ENCODE assay signal across 29 cellular contexts in the genomic region with DNA sequence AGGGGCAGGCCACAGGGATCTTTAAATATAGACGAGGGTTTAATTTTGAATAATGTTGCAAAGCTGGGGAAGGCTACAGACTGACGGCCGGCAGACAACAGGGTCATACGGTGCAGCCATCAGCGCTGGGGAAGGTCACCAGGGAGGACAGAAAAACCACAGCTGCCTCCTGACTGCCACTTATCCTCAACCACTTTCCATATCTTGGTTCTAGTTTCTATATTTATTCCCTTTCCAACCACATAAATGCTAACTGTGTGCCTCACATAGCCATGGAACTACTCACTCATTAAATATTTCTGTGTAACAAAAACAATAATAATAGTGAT.
A peak's percentile ranks its signal among the peaks of the same experiment; 100 is the strongest.
DNase-seq lines count a peak whose midpoint lies in the region; ATAC-seq and TF ChIP-seq lines count a peak whose summit lies in the region.
"Had no signal": no experiment of that assay in that cellular context is flagged by ENCODE, and none has a peak within 500 bp of the region (broad histone marks: within the 10 kb centered on the region; RNA-seq: fewer than 3 reads in every experiment).

No MANE protein-coding gene starts in this region.

- H3K27ac Mint-ChIP-seq in CD14-positive monocyte = peak overlapping the region; percentile 57 to 92 (median 77)
- peak overlapping the region; percentile 20 for H3K27ac Mint-ChIP-seq in dendritic cell treated with granulocyte-macrophage colony-stimulating factor and Interleukin-4, amounts not matched to agents 40 ng/mL and 50 ng/mL, for 4 days
- H3K27ac Mint-ChIP-seq: activated naive CD8-positive, alpha-beta T cell treated with anti-CD3 and anti-CD28 coated beads, Interleukin-2, amount 10 ng/mL, durations not matched to agents 7 days and 5 days; activated T-cell treated with anti-CD3 and anti-CD28 coated beads, Interleukin-2, amount 50 U/mL, for 24 hours; H9; T-cell had no signal

- no peak for TF ChIP-seq EP300 in esophagus muscularis mucosa (IDR thresholded peaks at IDR 0.05)

- H3K4me1 ChIP-seq in esophagus muscularis mucosa = peaks cover 0 to 3% (median 0%) of the 10 kb centered on the region in 4 donors
- H3K4me1 ChIP-seq: ascending aorta, prostate gland, sigmoid colon, SJSA1, tibial nerve had no signal

- no peak for TF ChIP-seq CTCF in CD14-positive monocyte (IDR thresholded peaks at IDR 0.05)
- no peak for TF ChIP-seq CTCF in esophagus muscularis mucosa (IDR thresholded peaks at IDR 0.05)
- no peak for TF ChIP-seq CTCF in WERI-Rb-1 (IDR thresholded peaks at IDR 0.05; ENCODE audit: low read depth, low read length)

- peak overlapping the region; percentile 16 to 21 for H3K4me3 Mint-ChIP-seq in CD14-positive monocyte
- no peak overlapping the region for H3K4me3 Mint-ChIP-seq in dendritic cell treated with granulocyte-macrophage colony-stimulating factor and Interleukin-4, amounts not matched to agents 40 ng/mL and 50 ng/mL, for 4 days
- H3K4me3 Mint-ChIP-seq: activated naive CD8-positive, alpha-beta T cell treated with anti-CD3 and anti-CD28 coated beads, Interleukin-2, amount 10 ng/mL, durations not matched to agents 7 days and 5 days; activated T-cell treated with anti-CD3 and anti-CD28 coated beads, Interleukin-2, amount 50 U/mL, for 24 hours; H9; naive B cell; T-cell had no signal

- WGBS in esophagus muscularis mucosa = 71% methylated on average over 5 of the region's 5 CpGs

- no peak for ATAC-seq in left lobe of liver
- ATAC-seq: HepG2, T-cell had no signal

- H3K27me3 ChIP-seq in esophagus muscularis mucosa = no peaks in the 10 kb centered on the region
- no peaks in the 10 kb centered on the region for H3K27me3 ChIP-seq in WERI-Rb-1 (ENCODE audit: insufficient read depth, low read depth, severe bottlenecking)
- H3K27me3 ChIP-seq: ascending aorta, BE2C, cardiac muscle cell, sigmoid colon, SJSA1, tibial nerve had no signal

- peaks cover 2 to 7% of the 10 kb centered on the region in 2 donors for H3K36me3 Mint-ChIP-seq in CD14-positive monocyte
- H3K36me3 Mint-ChIP-seq in dendritic cell treated with granulocyte-macrophage colony-stimulating factor and Interleukin-4, amounts not matched to agents 40 ng/mL and 50 ng/mL, for 4 days (ENCODE audit: low read depth) = no peaks in the 10 kb centered on the region
- H3K36me3 Mint-ChIP-seq: activated naive CD8-positive, alpha-beta T cell treated with anti-CD3 and anti-CD28 coated beads, Interleukin-2, amount 10 ng/mL, durations not matched to agents 7 days and 5 days had no signal

- H3K4me3 ChIP-seq in esophagus muscularis mucosa = no peak overlapping the region
- no peak overlapping the region for H3K4me3 ChIP-seq in WERI-Rb-1 (ENCODE audit: low read depth, low read length)
- H3K4me3 ChIP-seq: ascending aorta, cardiac muscle cell, coronary artery, PC-9, prostate gland, sigmoid colon, SJSA1, tibial nerve had no signal

- H3K27me3 Mint-ChIP-seq in CD14-positive monocyte (ENCODE audit: low read depth in 3 of 3) = peaks cover 0 to 3% (median 2%) of the 10 kb centered on the region in 3 donors
- peaks cover 3% of the 10 kb centered on the region for H3K27me3 Mint-ChIP-seq in dendritic cell treated with granulocyte-macrophage colony-stimulating factor and Interleukin-4, amounts not matched to agents 40 ng/mL and 50 ng/mL, for 4 days
- H3K27me3 Mint-ChIP-seq: activated naive CD8-positive, alpha-beta T cell treated with anti-CD3 and anti-CD28 coated beads, Interleukin-2, amount 10 ng/mL, durations not matched to agents 7 days and 5 days; activated T-cell treated with anti-CD3 and anti-CD28 coated beads, Interleukin-2, amount 50 U/mL, for 24 hours; T-cell had no signal

- H3K36me3 ChIP-seq in esophagus muscularis mucosa = peaks cover 0 to 3% (median 0%) of the 10 kb centered on the region in 4 donors
- H3K36me3 ChIP-seq in WERI-Rb-1 = no peaks in the 10 kb centered on the region
- H3K36me3 ChIP-seq: ascending aorta, BE2C, cardiac muscle cell, prostate gland, sigmoid colon, SJSA1 had no signal

- intact Hi-C loops in CD14-positive monocyte (cut with micrococcal nuclease) (loop anchor here in 1 of 2 donors (5.0 kb wide), 1 partner anchor 362 kb away; no protein-coding TSS in a partner anchor), esophagus muscularis mucosa (cut with DNase I) (no loop called here)
- intact Hi-C loops in dendritic cell treated with granulocyte-macrophage colony-stimulating factor and Interleukin-4, amounts not matched to agents 40 ng/mL and 50 ng/mL, for 4 days (cut with micrococcal nuclease) = no loop called here

- DNase-seq in CD14-positive monocyte (ENCODE audit: low spot score) (no peak), NOMO-1 (lab: John Stamatoyannopoulos, UW; ENCODE audit: unreplicated experiment in 2 of 2) (peak; percentile 24 to 36), myocyte (ENCODE audit: low read depth) (peak; percentile 90), esophagus muscularis mucosa (ENCODE audit: extremely low spot score) (no peak), left lobe of liver (ENCODE audit: low spot score) (no peak), WERI-Rb-1 (no peak), NCI-H1436 treated with DMSO at 0.1 percent for 48 hours (lab: John Stamatoyannopoulos, UW) (no peak)
- DNase-seq: activated gamma-delta T cell treated with Interleukin-2 at 50 U/mL for 16 hours; activated naive CD8-positive, alpha-beta T cell treated with anti-CD3 and anti-CD28 coated beads, Interleukin-2, amount 10 ng/mL, durations not matched to agents 7 days and 5 days; activated T-cell treated with anti-CD3 and anti-CD28 coated beads, Interleukin-2, amount 50 U/mL, for 24 hours; effector memory CD4-positive, alpha-beta T cell; H9; Kasumi-1; naive B cell; NCI-H1694 treated with DMSO at 0.1 percent for 48 hours; PC-9; stimulated activated CD4-positive, alpha-beta T cell treated with anti-CD3 and anti-CD28 coated beads, Interleukin-4, amount 100 ng/mL, for 24 hours; T-cell had no signal

- H3K9me3 ChIP-seq in esophagus muscularis mucosa (peaks cover 0 to 16% (median 8%) of the 10 kb centered on the region in 4 donors), WERI-Rb-1 (ENCODE audit: severe bottlenecking) (peaks cover 13% of the 10 kb centered on the region)
- H3K9me3 ChIP-seq: BE2C, prostate gland had no signal

- no peak for TF ChIP-seq POLR2A in esophagus muscularis mucosa (IDR thresholded peaks at IDR 0.05; ENCODE audit: low read depth)

- no peak overlapping the region for H3K27ac ChIP-seq in esophagus muscularis mucosa (replicated peaks in 1 of 4)
- H3K27ac ChIP-seq in WERI-Rb-1 = no peak overlapping the region
- H3K27ac ChIP-seq: ascending aorta, cardiac muscle cell, coronary artery, epithelial cell of prostate, PC-9, prostate gland, sigmoid colon, SJSA1, tibial nerve had no signal

- H3K4me1 Mint-ChIP-seq in CD14-positive monocyte = peaks cover 53% of the 10 kb centered on the region
- peaks cover 47% of the 10 kb centered on the region for H3K4me1 Mint-ChIP-seq in dendritic cell treated with granulocyte-macrophage colony-stimulating factor and Interleukin-4, amounts not matched to agents 40 ng/mL and 50 ng/mL, for 4 days (ENCODE audit: low read depth)
- H3K4me1 Mint-ChIP-seq: T-cell had no signal

- H3K9me3 Mint-ChIP-seq in CD14-positive monocyte = peaks cover 5 to 18% (median 12%) of the 10 kb centered on the region in 7 donors
- peaks cover 9% of the 10 kb centered on the region for H3K9me3 Mint-ChIP-seq in dendritic cell treated with granulocyte-macrophage colony-stimulating factor and Interleukin-4, amounts not matched to agents 40 ng/mL and 50 ng/mL, for 4 days

Comparison
In these comparisons a context has a peak if more than half of its experiments do, and no peak if none do; other contexts are left out.
1. DNase-seq: peak in NOMO-1 (2 of 2) and myocyte (single experiment); none in CD14-positive monocyte (single experiment), esophagus muscularis mucosa (single experiment), left lobe of liver (single experiment), WERI-Rb-1 (single experiment) and NCI-H1436 treated with DMSO at 0.1 percent for 48 hours (single experiment).